Comparison of ENCODE assay signal across 12 cellular contexts in genomic region chr9:120692901-120693573, GRCh38. TPM values are rescaled to one million over a fixed set of nuclear protein-coding genes. Genes with fewer than 3 reads are reported as not detected.
DNase-seq lines count a peak whose midpoint lies in the region; ATAC-seq and TF ChIP-seq lines count a peak whose summit lies in the region.
"Had no signal": no experiment of that assay in that cellular context is flagged by ENCODE, and none has a peak within 500 bp of the region (broad histone marks: within the 10 kb centered on the region; RNA-seq: fewer than 3 reads in every experiment).

No MANE protein-coding gene starts in this region.

- H3K36me3 ChIP-seq in IMR-90 (ENCODE audit: control insufficient read depth, insufficient read depth, low read length) (no peaks in the 10 kb centered on the region), endocrine pancreas (ENCODE audit: control insufficient read depth, insufficient read depth, low read length) (no peaks in the 10 kb centered on the region)

- H3K27me3 ChIP-seq in IMR-90 (ENCODE audit: control insufficient read depth, insufficient read depth, low read length) = no peaks in the 10 kb centered on the region
- no peaks in the 10 kb centered on the region for H3K27me3 ChIP-seq in endocrine pancreas (ENCODE audit: control insufficient read depth, insufficient read depth, low read length)

- DNase-seq in AG20443 (ENCODE audit: low spot score) (peak; percentile 58), IMR-90 (peak; percentile 74), T-cell (no peak), caudate nucleus (lab: John Stamatoyannopoulos, UW) (no peak), NCI-H2029 treated with DMSO at 0.1 percent for 48 hours (lab: John Stamatoyannopoulos, UW) (no peak)
- DNase-seq in central memory CD4-positive, alpha-beta T cell = no peak
- DNase-seq: activated CD4-positive, alpha-beta T cell treated with anti-CD3 and anti-CD28 coated beads for 48 hours; erythroblast; right cardiac atrium had no signal

- H3K9me3 ChIP-seq in IMR-90 (ENCODE audit: control insufficient read depth, insufficient read depth, low read length) (no peaks in the 10 kb centered on the region), endocrine pancreas (ENCODE audit: control insufficient read depth, low read length) (no peaks in the 10 kb centered on the region)

- POLR2A ChIA-PET in IMR-90 (lab: Charles Lee; ENCODE audit: unreplicated experiment) (no interaction called here), T-cell (lab: Charles Lee) (no interaction called here)

- no peak for TF ChIP-seq CTCF in IMR-90 (conservative IDR thresholded peaks at IDR 0.05; ENCODE audit: low read depth, low read length)

- peak overlapping the region; percentile 41; the same call in 1 of the 2 replicates for H3K9ac ChIP-seq in IMR-90 (ENCODE audit: low read depth, low read length)
- H3K9ac ChIP-seq in endocrine pancreas (ENCODE audit: control insufficient read depth, insufficient read depth, low read length) = no peak overlapping the region

- H3K27me3 Mint-ChIP-seq in T-cell = no peaks in the 10 kb centered on the region

- in situ Hi-C loops in IMR-90 (cut with MboI; ENCODE audit: low sequenced_read_pairs) = no loop called here

- H3K4me3 Mint-ChIP-seq in T-cell = no peak overlapping the region

- H2AK9ac ChIP-seq in IMR-90 (replicated peaks; ENCODE audit: low read depth, low read length, poor library complexity) = no peak overlapping the region

- peak overlapping the region; percentile 82 for H2BK5ac ChIP-seq in IMR-90 (ENCODE audit: low read depth, low read length, poor library complexity, severe bottlenecking)

- peak overlapping the region; percentile 80 for H2BK20ac ChIP-seq in IMR-90 (ENCODE audit: low read depth, low read length)

- H3K4me1 ChIP-seq in IMR-90 (ENCODE audit: control insufficient read depth, insufficient read depth, low read length) = peaks cover 13% of the 10 kb centered on the region
- peaks cover 63% of the 10 kb centered on the region for H3K4me1 ChIP-seq in endocrine pancreas (ENCODE audit: control insufficient read depth, insufficient read depth, low read length)

- H3K4me1 Mint-ChIP-seq in T-cell = peaks cover 23 to 36% (median 34%) of the 10 kb centered on the region in 3 donors

- H3K9me3 Mint-ChIP-seq in T-cell = no peaks in the 10 kb centered on the region

- peak overlapping the region; percentile 84; the same call in 2 of the 3 replicates for H2BK15ac ChIP-seq in IMR-90 (ENCODE audit: low read depth, low read length)

- peaks cover 7% of the 10 kb centered on the region for H3K36me3 Mint-ChIP-seq in T-cell

- BruUV-seq in IMR-90 (replicated peaks; lab: Mats Ljungman, UMichigan) = no TSS peak

- H2BK120ac ChIP-seq in IMR-90 (ENCODE audit: low read depth, low read length) = peak overlapping the region; percentile 81

- peaks cover 8% of the 10 kb centered on the region for H3K9me1 ChIP-seq in IMR-90 (ENCODE audit: insufficient read depth, low read length)

- ATAC-seq in GM19468 (IDR thresholded peaks at IDR 0.05; ENCODE audit: extremely low read depth, unreplicated experiment) = peak; percentile 25
- ATAC-seq in IMR-90 (ENCODE audit: low read depth) = peak; percentile 60
- ATAC-seq in T-cell (replicated peaks in 1 of 4) = no peak
- ATAC-seq: K562 had no signal

- no peak for TF ChIP-seq RAD21 in IMR-90 (IDR thresholded peaks at IDR 0.05; ENCODE audit: low read length)

- H4K8ac ChIP-seq in IMR-90 (ENCODE audit: low read depth in 2 of 2, low read length in 2 of 2) = peak overlapping the region in 1 of 2 experiments; percentile 57; a peak in 1 of 4 replicates

- H3K27ac ChIP-seq in IMR-90 (ENCODE audit: insufficient read depth, low read length) = peak overlapping the region; percentile 89; the same call in 1 of the 2 replicates
- no peak overlapping the region for H3K27ac ChIP-seq in caudate nucleus (ENCODE audit: low read depth, low read length)

- H3K79me1 ChIP-seq in IMR-90 (ENCODE audit: low read depth in 1 of 2, low read length in 2 of 2) = peaks cover 11 to 44% of the 10 kb centered on the region in 2 experiments

- no CpG with 5 or more reads among the region's 1 CpG for WGBS in IMR-90 (ENCODE audit: extremely low coverage in 2 of 2, insufficient read length in 1 of 2), 2 experiments

- no peak overlapping the region for H3K4me3 ChIP-seq in IMR-90 (ENCODE audit: insufficient read depth, low read depth, low read length)
- peak overlapping the region; percentile 62 for H3K4me3 ChIP-seq in endocrine pancreas (ENCODE audit: control insufficient read depth, insufficient read depth, low read length)
- H3K4me3 ChIP-seq: K562 had no signal

- no peaks in the 10 kb centered on the region for H4K20me1 ChIP-seq in IMR-90 (ENCODE audit: insufficient read depth, low read length)

- H3K18ac ChIP-seq in IMR-90 (ENCODE audit: low read depth, low read length) = peak overlapping the region; percentile 51

- peak overlapping the region; percentile 93; the same call in 1 of the 2 replicates for H2AK5ac ChIP-seq in IMR-90 (ENCODE audit: low read depth, low read length)

- intact Hi-C loops in IMR-90 (cut with micrococcal nuclease) = loop anchor here (5.0 kb wide), 1 partner anchor 66 kb away; no protein-coding TSS in a partner anchor

- no peak overlapping the region for H3K56ac ChIP-seq in IMR-90 (ENCODE audit: extremely low read depth, insufficient read depth, low read length)

- CTCF ChIA-PET in IMR-90 (lab: Yijun Ruan, JAX) (no interaction called here), T-cell (lab: Charles Lee) (no interaction called here)

- TF ChIP-seq POLR2A in IMR-90 (IDR thresholded peaks at IDR 0.05; ENCODE audit: low read depth, low read length) = no peak

- peak overlapping the region; percentile 74 for H3K4ac ChIP-seq in IMR-90 (ENCODE audit: low read depth, low read length)

- H4K91ac ChIP-seq in IMR-90 (ENCODE audit: insufficient read depth, low read depth, low read length) = peak overlapping the region; percentile 87

- peak overlapping the region; percentile 36 for H4K5ac ChIP-seq in IMR-90 (ENCODE audit: low read depth, low read length)

- dilution Hi-C loops in IMR-90 (cut with HindIII; ENCODE audit: low sequenced_read_pairs, unreplicated experiment) = no loop called here

- H3K23ac ChIP-seq in IMR-90 (ENCODE audit: low read depth, low read length) = peak overlapping the region; percentile 68; the same call in 1 of the 2 replicates

- H3K4me2 ChIP-seq in IMR-90 (ENCODE audit: low read depth, low read length) = peak overlapping the region; percentile 14; the same call in 1 of the 2 replicates

- H3K14ac ChIP-seq in IMR-90 (replicated peaks; ENCODE audit: low read depth, low read length) = peak overlapping the region; percentile 68

- no peak overlapping the region for H2AFZ ChIP-seq in IMR-90 (replicated peaks; ENCODE audit: low read length, poor library complexity)

- H3K27ac Mint-ChIP-seq in T-cell = no peak overlapping the region

TF ChIP-seq in IMR-90, 13 proteins besides CTCF, POLR2A, EP300 and RAD21:
- peak; percentile 78 for TF ChIP-seq CEBPB (IDR thresholded peaks at IDR 0.05; ENCODE audit: low read depth, low read length)
- TF ChIP-seq BHLHE40 (IDR thresholded peaks at IDR 0.05; ENCODE audit: low read depth, low read length) = no peak

RNA-seq across cellular contexts. Expression of gene MEGF9, which starts 21.2 kb away (rescaled TPM):
- 3.4 and 4.7 TPM in 2 replicates for total RNA-seq in IMR-90 (2012; rRNA removed)
- polyA plus RNA-seq in IMR-90 (2012; rRNA removed) = 3.0 and 3.4 TPM in 2 replicates
- polyA plus RNA-seq in IMR-90 (2012; cell fraction: cytosol; rRNA removed) = 1.4 and 1.7 TPM in 2 replicates
- 0.83 and 3.0 TPM in 2 replicates for polyA plus RNA-seq in IMR-90 (2012; cell fraction: nucleus; rRNA removed; ENCODE audit: low replicate concordance)
- 10 to 100 TPM; 10.4 to 15.5 (median 11.3) TPM for total RNA-seq in T-cell

Comparison
In these comparisons a context has a peak if more than half of its experiments do, and no peak if none do; other contexts are left out.
1. DNase-seq: peak in AG20443 (single experiment) and IMR-90 (single experiment); none in central memory CD4-positive, alpha-beta T cell (single experiment), T-cell (0 of 34), caudate nucleus (0 of 61) and NCI-H2029 treated with DMSO at 0.1 percent for 48 hours (single experiment).
2. ATAC-seq: peak in GM19468 (single experiment) and IMR-90 (single experiment); none in T-cell (0 of 4).